In the genomic region with DNA sequence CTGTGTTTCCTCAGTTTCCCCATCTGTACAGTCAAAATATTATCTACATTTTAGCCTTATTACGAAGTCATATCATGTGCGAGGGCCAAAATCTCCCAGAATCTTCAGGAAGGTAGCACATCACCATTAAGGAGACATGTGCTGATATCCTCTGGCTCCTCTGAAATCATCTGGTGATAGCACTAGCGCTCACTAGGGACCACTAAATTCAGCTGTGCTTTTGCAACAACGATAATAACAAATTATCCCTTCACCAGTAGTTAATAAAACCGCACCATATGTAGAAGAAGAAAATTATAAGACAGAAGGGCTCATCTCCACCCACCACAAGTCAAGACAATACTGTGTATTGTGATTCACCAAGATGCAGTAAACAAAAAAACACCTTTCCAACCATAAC, we compare ENCODE assay signal across 25 cellular contexts.
"Had no signal": no experiment of that assay in that cellular context is flagged by ENCODE, and none has a peak within 500 bp of the region (broad histone marks: within the 10 kb centered on the region; RNA-seq: fewer than 3 reads in every experiment).

No MANE protein-coding gene starts in this region.

- DNase-seq: dermis blood vessel endothelial cell; dorsolateral prefrontal cortex; effector CD4-positive, alpha-beta T cell; effector memory CD4-positive, alpha-beta T cell; foreskin fibroblast; foreskin melanocyte; gastrocnemius medialis; glutamatergic neuron; head of caudate nucleus; heart right ventricle; hippocampal formation; left cardiac atrium; left lung; left ventricle myocardium superior; lower lobe of right lung; mesenchymal stem cell; mucosa of descending colon; naive B cell had no signal

- H3K9me3 ChIP-seq: gastrocnemius medialis, lower lobe of right lung, mucosa of descending colon had no signal

- H3K27ac ChIP-seq: coronary artery, dorsolateral prefrontal cortex, esophagus muscularis mucosa, gastrocnemius medialis, heart right ventricle, left lung, lower lobe of right lung had no signal

- H3K27me3 Mint-ChIP-seq: naive B cell had no signal

- FAIRE-seq: colon, endothelial cell of umbilical vein, islet of Langerhans, keratinocyte had no signal

- H3K4me3 ChIP-seq: coronary artery, dorsolateral prefrontal cortex, esophagus muscularis mucosa, gastrocnemius medialis, heart right ventricle, left lung, lower lobe of right lung, mucosa of descending colon had no signal

- H3K4me1 ChIP-seq: esophagus muscularis mucosa, gastrocnemius medialis, heart right ventricle, left lung, lower lobe of right lung had no signal

- H3K36me3 ChIP-seq: esophagus muscularis mucosa, gastrocnemius medialis, heart right ventricle, left lung, lower lobe of right lung had no signal

- H3K4me3 Mint-ChIP-seq: mesothelial cell of epicardium, naive B cell had no signal

- ATAC-seq: gastrocnemius medialis, heart right ventricle, left cardiac atrium, left lung, left ventricle myocardium superior, lower lobe of right lung, mucosa of descending colon had no signal

- H3K27me3 ChIP-seq: dorsolateral prefrontal cortex, esophagus muscularis mucosa, gastrocnemius medialis, heart right ventricle, left lung had no signal

- H3K4me1 Mint-ChIP-seq: naive B cell had no signal

- H3K27ac Mint-ChIP-seq: mesothelial cell of epicardium, naive B cell had no signal
